ENCODE assay signal across 1 cellular context in genomic region chr22:39501644-39502108, GRCh38.
TF ChIP-seq lines count a peak whose summit lies in the region.

No MANE protein-coding gene starts in this region.

TF ChIP-seq in GM12878, 131 proteins besides CTCF, POLR2A, EP300 and RAD21:
- TF ChIP-seq ELK1 (IDR thresholded peaks at IDR 0.05; ENCODE audit: low read depth, low read length) (no peak), LARP7 (IDR thresholded peaks at IDR 0.05) (peak; percentile 15; the same call in 1 of the 2 replicates), SMARCA5 (IDR thresholded peaks at IDR 0.05) (0 out of 2 replicates have a peak, but pooled peaks have one; percentile 34), ATF7 (IDR thresholded peaks at IDR 0.05; ENCODE audit: low read depth) (0 out of 2 replicates have a peak, but pooled peaks have one; percentile 46), DPF2 (IDR thresholded peaks at IDR 0.05) (0 out of 2 replicates have a peak, but pooled peaks have one; percentile 9), BMI1 (IDR thresholded peaks at IDR 0.05; ENCODE audit: borderline replicate concordance) (no peak)
